36 cellular contexts compared by ENCODE assay signal in genomic region chr4:174746710-174747109, GRCh38.
"Had no signal": no experiment of that assay in that cellular context is flagged by ENCODE, and none has a peak within 500 bp of the region (broad histone marks: within the 10 kb centered on the region; RNA-seq: fewer than 3 reads in every experiment).

No MANE protein-coding gene starts in this region.

- H3K36me3 ChIP-seq: MG63 had no signal

- H3K27me3 ChIP-seq: MG63 had no signal

- H3K4me3 ChIP-seq: MG63 had no signal

- DNase-seq: Karpas-422, Kasumi-1, MG63, MM.1S, MV-4-11, NCI-H1048, NCI-H1092, NCI-H1092 treated with DMSO at 0.1 percent for 48 hours, NCI-H1105, NCI-H1105 treated with DMSO at 0.1 percent for 48 hours, NCI-H1417, NCI-H1417 treated with DMSO at 0.1 percent for 48 hours, NCI-H1436, NCI-H1436 treated with DMSO at 0.1 percent for 48 hours, NCI-H146, NCI-H1694, NCI-H1694 treated with DMSO at 0.1 percent for 48 hours, NCI-H187, NCI-H187 treated with DMSO at 0.1 percent for 48 hours, NCI-H1930, NCI-H2029, NCI-H2029 treated with DMSO at 0.1 percent for 48 hours, NCI-H2081, NCI-H2081 treated with DMSO at 0.1 percent for 48 hours, NCI-H2107, NCI-H2171, NCI-H2171 treated with DMSO at 0.1 percent for 48 hours, NCI-H2227 treated with DMSO at 0.1 percent for 48 hours, NCI-H226, NCI-H345, NCI-H446, NCI-H446 treated with DMSO at 0.1 percent for 48 hours, NCI-H510A, NCI-H510A treated with DMSO at 0.1 percent for 48 hours, NCI-H524, NCI-H524 treated with DMSO at 0.1 percent for 48 hours had no signal
